27 cellular contexts compared by ENCODE assay signal in the genomic region with DNA sequence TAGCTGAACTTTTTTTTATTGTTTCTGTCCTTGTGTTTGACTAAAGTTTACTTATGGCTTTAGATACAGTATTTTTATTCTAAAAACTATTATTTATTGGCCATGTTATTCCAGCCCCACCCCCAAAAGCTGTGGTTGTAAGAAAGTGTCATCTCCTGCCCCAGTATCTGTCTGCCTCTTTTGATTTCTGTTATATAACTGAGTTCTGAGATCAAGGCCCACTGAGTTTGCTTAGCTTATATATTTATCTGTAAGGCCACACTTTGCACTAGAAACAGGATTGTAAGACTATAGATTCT.
"Had no signal": no experiment of that assay in that cellular context is flagged by ENCODE, and none has a peak within 500 bp of the region (broad histone marks: within the 10 kb centered on the region; RNA-seq: fewer than 3 reads in every experiment).

No MANE protein-coding gene starts in this region.

- H3K27me3 Mint-ChIP-seq: activated CD4-positive, alpha-beta memory T cell treated with anti-CD3 and anti-CD28 coated beads, Interleukin-2, amount 10 ng/mL, durations not matched to agents 7 days and 5 days; activated CD4-positive, alpha-beta T cell treated with anti-CD3 and anti-CD28 coated beads, Interleukin-2, amount 10 ng/mL, durations not matched to agents 7 days and 5 days; activated CD8-positive, alpha-beta memory T cell treated with anti-CD3 and anti-CD28 coated beads, Interleukin-2, amount 10 ng/mL, durations not matched to agents 7 days and 5 days; activated naive CD4-positive, alpha-beta T cell treated with anti-CD3 and anti-CD28 coated beads, Interleukin-2, amount 10 ng/mL, durations not matched to agents 7 days and 5 days; brain; progenitor cell of endocrine pancreas; T-helper 17 cell had no signal

- H3K27ac Mint-ChIP-seq: activated CD4-positive, alpha-beta memory T cell treated with anti-CD3 and anti-CD28 coated beads, Interleukin-2, amount 10 ng/mL, durations not matched to agents 7 days and 5 days; activated CD4-positive, alpha-beta T cell treated with anti-CD3 and anti-CD28 coated beads, Interleukin-2, amount 10 ng/mL, durations not matched to agents 7 days and 5 days; activated CD8-positive, alpha-beta memory T cell treated with anti-CD3 and anti-CD28 coated beads, Interleukin-2, amount 10 ng/mL, durations not matched to agents 7 days and 5 days; activated naive CD4-positive, alpha-beta T cell treated with anti-CD3 and anti-CD28 coated beads, Interleukin-2, amount 10 ng/mL, durations not matched to agents 7 days and 5 days; brain; progenitor cell of endocrine pancreas; T-helper 17 cell had no signal

- ATAC-seq: activated CD4-positive, CD25-positive, alpha-beta regulatory T cell treated with anti-CD3 and anti-CD28 coated beads, Interleukin-2, amount 50 U/mL, for 24 hours; activated CD8-positive, alpha-beta memory T cell treated with anti-CD3 and anti-CD28 coated beads, Interleukin-2, amount 10 ng/mL, durations not matched to agents 7 days and 5 days; heart right ventricle; mucosa of descending colon; right lobe of liver; T-helper 17 cell had no signal

- H3K4me1 Mint-ChIP-seq: brain had no signal

- H3K4me3 Mint-ChIP-seq: activated CD4-positive, alpha-beta memory T cell treated with anti-CD3 and anti-CD28 coated beads, Interleukin-2, amount 10 ng/mL, durations not matched to agents 7 days and 5 days; activated CD4-positive, alpha-beta T cell treated with anti-CD3 and anti-CD28 coated beads, Interleukin-2, amount 10 ng/mL, durations not matched to agents 7 days and 5 days; activated CD8-positive, alpha-beta memory T cell treated with anti-CD3 and anti-CD28 coated beads, Interleukin-2, amount 10 ng/mL, durations not matched to agents 7 days and 5 days; activated naive CD4-positive, alpha-beta T cell treated with anti-CD3 and anti-CD28 coated beads, Interleukin-2, amount 10 ng/mL, durations not matched to agents 7 days and 5 days; brain; T-helper 17 cell had no signal

- DNase-seq: activated CD4-positive, alpha-beta memory T cell treated with anti-CD3 and anti-CD28 coated beads, Interleukin-2, amount 10 ng/mL, durations not matched to agents 7 days and 5 days; activated CD4-positive, alpha-beta T cell treated with anti-CD3 and anti-CD28 coated beads, Interleukin-2, amount 10 ng/mL, durations not matched to agents 7 days and 5 days; activated CD8-positive, alpha-beta memory T cell treated with anti-CD3 and anti-CD28 coated beads, Interleukin-2, amount 10 ng/mL, durations not matched to agents 7 days and 5 days; activated naive CD4-positive, alpha-beta T cell treated with anti-CD3 and anti-CD28 coated beads, Interleukin-2, amount 10 ng/mL, durations not matched to agents 7 days and 5 days; adrenal gland; cerebellar nuclear complex; colonic mucosa; effector CD8-positive, alpha-beta T cell; esophagus squamous epithelium; foreskin melanocyte; heart right ventricle; kidney glomerular epithelial cell; left ventricle myocardium inferior; mucosa of descending colon; ovary; right lobe of liver; SK-N-SH; stimulated activated CD4-positive, alpha-beta T cell treated with anti-CD3 and anti-CD28 coated beads, Interleukin-2, amount 100 ng/mL, for 48 hours; SW 1271; T-helper 17 cell; T1000; testis; trophoblast cell; WERI-Rb-1 had no signal

- H3K9me3 Mint-ChIP-seq: activated CD4-positive, alpha-beta memory T cell treated with anti-CD3 and anti-CD28 coated beads, Interleukin-2, amount 10 ng/mL, durations not matched to agents 7 days and 5 days; activated CD4-positive, alpha-beta T cell treated with anti-CD3 and anti-CD28 coated beads, Interleukin-2, amount 10 ng/mL, durations not matched to agents 7 days and 5 days; activated naive CD4-positive, alpha-beta T cell treated with anti-CD3 and anti-CD28 coated beads, Interleukin-2, amount 10 ng/mL, durations not matched to agents 7 days and 5 days; brain had no signal
